ENCODE assay signal across 8 cellular contexts in genomic region chr12:75481013-75481705, GRCh38. TPM values are rescaled to one million over a fixed set of nuclear protein-coding genes. Genes with fewer than 3 reads are reported as not detected.
DNase-seq lines count a peak whose midpoint lies in the region; ATAC-seq, FAIRE-seq and TF ChIP-seq lines count a peak whose summit lies in the region.

No MANE protein-coding gene starts in this region.

- ATAC-seq in GM21737 (IDR thresholded peaks at IDR 0.05; ENCODE audit: unreplicated experiment): peak; percentile 6
- ATAC-seq in K562: peak; percentile 16; the same call in 2 of the 3 replicates

- H3K9me3 ChIP-seq in K562 (replicated peaks; ENCODE audit: control insufficient read depth, insufficient read depth, low read depth, low read length) (no peaks in the 10 kb centered on the region), mucosa of stomach (ENCODE audit: control insufficient read depth, low read length) (no peaks in the 10 kb centered on the region)

- no peak for FAIRE-seq in K562 (lab: Jason Lieb, UNC)

- no peak for TF ChIP-seq RAD21 in K562 (CRISPR knock-in tag; conservative IDR thresholded peaks at IDR 0.05 in 1 of 2, IDR thresholded peaks at IDR 0.05 in 1 of 2)

- TF ChIP-seq POLR2A in K562 (conservative IDR thresholded peaks at IDR 0.05): no peak

- H3K36me3 ChIP-seq in K562 (ENCODE audit: control insufficient read depth, insufficient read depth, low read length) (no peaks in the 10 kb centered on the region), mucosa of stomach (ENCODE audit: control insufficient read depth, insufficient read depth, low read length) (no peaks in the 10 kb centered on the region)

- TSS peak; percentile 60 for BruUV-seq in K562 (replicated peaks; lab: Mats Ljungman, UMichigan)

- no peaks in the 10 kb centered on the region for H3K79me2 ChIP-seq in K562 (ENCODE audit: control insufficient read depth, insufficient read depth, low read length)

- DNase-seq in ELR (ENCODE audit: low read depth) (peak; percentile 30), LHCN-M2 (ENCODE audit: low read depth) (peak; percentile 53), K562 (ENCODE audit: extremely low read depth in 1 of 4, low spot score in 3 of 4) (no peak), superior temporal gyrus (ENCODE audit: extremely low spot score) (no peak), NCI-H446 (lab: John Stamatoyannopoulos, UW) (no peak), posterior vena cava (ENCODE audit: low spot score) (no peak)

- H3K4me2 ChIP-seq in K562 (ENCODE audit: insufficient read depth, low read length): peak overlapping the region; percentile 59

- no peaks in the 10 kb centered on the region for H4K20me1 ChIP-seq in K562 (replicated peaks; ENCODE audit: control insufficient read depth, insufficient read depth, low read length)

- H3K9ac ChIP-seq in K562 (ENCODE audit: insufficient read depth in 1 of 2, low read depth in 2 of 2, low read length in 2 of 2) (peak overlapping the region in 1 of 2 experiments; percentile 37; a peak in 2 of 4 replicates), mucosa of stomach (ENCODE audit: low read length) (peak overlapping the region; percentile 69)

- TF ChIP-seq EP300 in K562 (IDR thresholded peaks at IDR 0.05; ENCODE audit: low read length): no peak

- peak overlapping the region; percentile 80 for H2AFZ ChIP-seq in K562 (ENCODE audit: low read depth, low read length)

- H3K4me1 ChIP-seq in K562 (replicated peaks in 1 of 2; ENCODE audit: control insufficient read depth in 2 of 2, insufficient read depth in 2 of 2, low read length in 2 of 2) (peaks cover 0 to 6% of the 10 kb centered on the region in 2 experiments; a peak in 4 of 5 replicates), mucosa of stomach (ENCODE audit: control insufficient read depth, insufficient read depth, low read length) (no peaks in the 10 kb centered on the region)

- POLR2A ChIA-PET in K562 (lab: Yijun Ruan, JAX): no interaction called here

- 28% methylated on average over 5 of the region's 5 CpGs for WGBS in K562 (ENCODE audit: insufficient coverage, low coverage, missing lambda C conversion rate)

- no peaks in the 10 kb centered on the region for H3K9me1 ChIP-seq in K562 (ENCODE audit: control insufficient read depth, insufficient read depth, low read length)

- H3K4me3 ChIP-seq in K562 (no peak overlapping the region), mucosa of stomach (ENCODE audit: low read length) (peak overlapping the region; percentile 42)

- CTCF ChIA-PET in K562 (lab: Yijun Ruan, JAX; ENCODE audit: low intra/inter-chr PET ratio): no interaction called here

- H3K27me3 ChIP-seq in K562 (ENCODE audit: control insufficient read depth in 2 of 2, insufficient read depth in 2 of 2, low read length in 2 of 2) (no peaks in the 10 kb centered on the region), mucosa of stomach (ENCODE audit: control insufficient read depth, insufficient read depth, low read length) (no peaks in the 10 kb centered on the region)

- peak overlapping the region; percentile 61; the same call in 2 of the 3 replicates for H3K27ac ChIP-seq in K562 (ENCODE audit: extremely low read depth, low read depth, low read length)

- intact Hi-C loops in K562 (cut with micrococcal nuclease) (loop anchor here (5.0 to 10.0 kb wide), 3 partner anchors 149 to 974 kb away; partner anchors contain the start of genes BBS10, CAPS2 and GLIPR1L1), posterior vena cava (cut with DNase I) (loop anchor here in 1 of 2 donors (10.0 kb wide), 2 partner anchors 86 to 146 kb away; partner anchors contain the start of genes CAPS2, GLIPR1L1 and GLIPR1L2)

- in situ Hi-C loops in K562 (cut with MboI): loop anchor here (10.0 kb wide), 1 partner anchor 146 kb away; the partner anchor contains the start of genes CAPS2 and GLIPR1L1

- no peak for TF ChIP-seq CTCF in K562 (IDR thresholded peaks at IDR 0.05 in 2 of 3, conservative IDR thresholded peaks at IDR 0.05 in 1 of 3; ENCODE audit: insufficient read depth in 2 of 3, low read depth in 1 of 3, low read length in 3 of 3)

TF ChIP-seq in K562, 482 proteins besides CTCF, POLR2A, EP300 and RAD21 (continues in another document):
- TF ChIP-seq ZZZ3 (IDR thresholded peaks at IDR 0.05) (no peak), CBX2 (IDR thresholded peaks at IDR 0.05; ENCODE audit: insufficient read depth, low read length, poor library complexity, severe bottlenecking) (no peak), NR4A1 (CRISPR knock-in tag; IDR thresholded peaks at IDR 0.05) (no peak), NR4A1 (tag; IDR thresholded peaks at IDR 0.05) (no peak), ZNF561 (CRISPR knock-in tag; conservative IDR thresholded peaks at IDR 0.05) (no peak), PHB (CRISPR knock-in tag; IDR thresholded peaks at IDR 0.05) (no peak), SPI1 (IDR thresholded peaks at IDR 0.05; ENCODE audit: borderline replicate concordance, low read depth, low read length) (peak; percentile 96), PTTG1 (tag; IDR thresholded peaks at IDR 0.05; ENCODE audit: low read depth) (no peak)

RNA-seq across cellular contexts. Expression of gene GLIPR1, which starts 0.6 kb away (rescaled TPM):
- total RNA-seq in LHCN-M2 (2014; rRNA removed) (56.1 and 60.3 TPM in 2 replicates), K562 (2014; rRNA removed) (0.29 and 0.45 TPM in 2 replicates), K562 (2014; rRNA removed; fragmentation: Illumina TruSeq; extraction: Trizol) (0.69 and 1.0 TPM in 2 replicates), K562 (2015; rRNA removed; fragmentation: Illumina TruSeq; extraction: Trizol) (1.2 and 2.3 TPM in 2 replicates), K562 (2021) (0.98 and 1.2 TPM in 2 replicates), posterior vena cava (10 to 100 TPM; 57.2 to 68.0 TPM)
- 73.7 TPM for polyA plus RNA-seq in LHCN-M2 (2012)
- 0.23 and 0.39 TPM in 2 replicates for total RNA-seq in K562 (2011; cell fraction: chromatin; rRNA removed; ENCODE audit: low replicate concordance)
- total RNA-seq in K562 (2011; cell fraction: nucleolus; rRNA removed): 0.33 TPM in 1 of 2 replicates, not detected in the other
- total RNA-seq in K562 (2011; cell fraction: nucleoplasm; rRNA removed): 0.15 and 0.37 TPM in 2 replicates
- polyA plus RNA-seq in K562 (2011; rRNA removed) (0.19 and 0.26 TPM in 2 replicates), K562 (2014; fragmentation: Illumina TruSeq; extraction: Trizol) (0.69 and 1.2 TPM in 2 replicates), K562 (2014; fragmentation: Nextera tagmentation; extraction: Ambion mirVana) (1 to 10 TPM; 2.0 to 2.1 TPM), K562 (2014; rRNA removed) (0.34 and 0.39 TPM in 2 replicates)
- polyA plus RNA-seq in K562 (2011; cell fraction: cytosol; rRNA removed): 0.03 and 0.04 TPM in 2 replicates
- polyA plus RNA-seq in K562 (2011; cell fraction: nucleus; rRNA removed): 0.27 and 0.28 TPM in 2 replicates
- polyA plus RNA-seq in K562 (2012): 1.3 and 5.9 TPM in 2 replicates
- polyA minus RNA-seq in K562 (2011; rRNA and poly(A)+ RNA removed): 0.06 and 0.18 TPM in 2 replicates
- not detected in 2 replicates for polyA minus RNA-seq in K562 (2011; cell fraction: cytosol; rRNA and poly(A)+ RNA removed)
- polyA minus RNA-seq in K562 (2011; cell fraction: nucleus; rRNA and poly(A)+ RNA removed): 0.22 and 0.27 TPM in 2 replicates

RNA-seq across cellular contexts. Expression of gene KRR1, which starts 30.2 kb away (rescaled TPM):
- 46.6 and 52.7 TPM in 2 replicates for total RNA-seq in LHCN-M2 (2014; rRNA removed)
- 19.1 TPM for polyA plus RNA-seq in LHCN-M2 (2012)
- 24.4 and 92.6 TPM in 2 replicates for total RNA-seq in K562 (2011; cell fraction: chromatin; rRNA removed; ENCODE audit: low replicate concordance)
- 10.7 and 11.7 TPM in 2 replicates for total RNA-seq in K562 (2011; cell fraction: nucleolus; rRNA removed)
- 25.4 and 28.2 TPM in 2 replicates for total RNA-seq in K562 (2011; cell fraction: nucleoplasm; rRNA removed)
- 32.8 and 42.6 TPM in 2 replicates for total RNA-seq in K562 (2014; rRNA removed)
- total RNA-seq in K562 (2014; rRNA removed; fragmentation: Illumina TruSeq; extraction: Trizol): 102 and 131 TPM in 2 replicates
- 84.6 and 91.0 TPM in 2 replicates for total RNA-seq in K562 (2015; rRNA removed; fragmentation: Illumina TruSeq; extraction: Trizol)
- total RNA-seq in K562 (2021): 61.0 and 67.6 TPM in 2 replicates
- polyA plus RNA-seq in K562 (2011; rRNA removed): 43.8 and 60.7 TPM in 2 replicates
- polyA plus RNA-seq in K562 (2011; cell fraction: cytosol; rRNA removed): 3.3 and 9.8 TPM in 2 replicates
- 15.2 and 33.1 TPM in 2 replicates for polyA plus RNA-seq in K562 (2011; cell fraction: nucleus; rRNA removed)
- polyA plus RNA-seq in K562 (2012): 26.8 and 39.2 TPM in 2 replicates
- polyA plus RNA-seq in K562 (2014; fragmentation: Illumina TruSeq; extraction: Trizol): 53.8 and 56.5 TPM in 2 replicates
- 10 to 100 TPM; 49.9 to 68.5 TPM for polyA plus RNA-seq in K562 (2014; fragmentation: Nextera tagmentation; extraction: Ambion mirVana)
- 46.1 and 69.0 TPM in 2 replicates for polyA plus RNA-seq in K562 (2014; rRNA removed)
- 77.0 and 102 TPM in 2 replicates for polyA minus RNA-seq in K562 (2011; rRNA and poly(A)+ RNA removed)
- polyA minus RNA-seq in K562 (2011; cell fraction: cytosol; rRNA and poly(A)+ RNA removed): 11.3 and 14.9 TPM in 2 replicates
- polyA minus RNA-seq in K562 (2011; cell fraction: nucleus; rRNA and poly(A)+ RNA removed): 37.3 and 97.9 TPM in 2 replicates
- 10 to 100 TPM; 47.6 TPM for total RNA-seq in posterior vena cava

Comparison
In these comparisons a context has a peak if more than half of its experiments do, and no peak if none do; other contexts are left out.
1. DNase-seq: peak in ELR (single experiment) and LHCN-M2 (single experiment); none in K562 (0 of 4), superior temporal gyrus (single experiment), NCI-H446 (0 of 2) and posterior vena cava (single experiment).
2. RNA of gene GLIPR1, which starts 0.6 kb away (total RNA-seq): 57.2 to 68.0 TPM in posterior vena cava and 56.1 to 60.3 TPM in LHCN-M2; 0.15 to 2.3 TPM in K562; every median in the first group is over 10 times any median in the second.